8 cellular contexts compared by ENCODE assay signal in the genomic region with DNA sequence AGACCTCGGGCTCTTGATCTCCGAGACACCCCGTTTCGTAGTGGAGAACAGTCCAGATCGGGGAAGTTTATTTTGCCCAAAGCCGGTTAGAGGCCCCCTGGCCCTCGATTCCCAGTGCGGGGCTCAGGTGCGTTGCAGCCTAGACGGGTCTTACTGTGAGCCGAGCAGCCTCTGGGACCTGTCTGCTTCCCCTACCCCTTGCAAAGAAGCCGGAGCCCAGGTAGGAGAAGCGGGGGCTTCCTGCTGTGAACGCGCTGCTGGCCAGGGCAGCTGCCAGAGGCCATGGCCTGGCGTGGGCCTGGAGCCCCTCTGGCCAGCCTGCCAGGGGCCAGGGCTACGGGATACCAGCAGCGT. TPM values are rescaled to one million over a fixed set of nuclear protein-coding genes. Genes with fewer than 3 reads are reported as not detected.
DNase-seq lines count a peak whose midpoint lies in the region; ATAC-seq, FAIRE-seq and TF ChIP-seq lines count a peak whose summit lies in the region.

No MANE protein-coding gene starts in this region.

- no peak for FAIRE-seq in small intestine (lab: Jason Lieb, UNC)

- TF ChIP-seq CTCF in VCaP (conservative IDR thresholded peaks at IDR 0.05): no peak
- no peak for TF ChIP-seq CTCF in gastroesophageal sphincter (IDR thresholded peaks at IDR 0.05)

- no CpG with 5 or more reads among the region's 18 CpGs for WGBS in gastroesophageal sphincter (ENCODE audit: low coverage in 1 of 2), 2 donors
- 2 to 23% (median 5%) methylated on average over 17 to 18 of the region's 18 CpGs for WGBS in small intestine, 3 donors

- ATAC-seq in GM21723 (IDR thresholded peaks at IDR 0.05; ENCODE audit: unreplicated experiment) (peak; percentile 13), gastroesophageal sphincter (no peak), GM21381 (IDR thresholded peaks at IDR 0.05; ENCODE audit: unreplicated experiment) (no peak)

- H3K4me3 ChIP-seq in gastroesophageal sphincter (peak overlapping the region; percentile 61 to 86), small intestine (ENCODE audit: low read depth in 1 of 2, low read length in 2 of 2) (peak overlapping the region; percentile 69 to 87)

- H3K9me3 ChIP-seq in gastroesophageal sphincter (no peaks in the 10 kb centered on the region), small intestine (ENCODE audit: control insufficient read depth, low read depth) (no peaks in the 10 kb centered on the region)

- in situ Hi-C loops in ACHN (cut with HindIII; ENCODE audit: low pct_ligation_motif_present, low pct_unique_long_range_greater_than_20kb, low sequenced_read_pairs): no loop called here

- no peak for TF ChIP-seq POLR2A in gastroesophageal sphincter (IDR thresholded peaks at IDR 0.05)

- no peak for TF ChIP-seq EP300 in gastroesophageal sphincter (IDR thresholded peaks at IDR 0.05)

- H3K36me3 ChIP-seq in gastroesophageal sphincter: peaks cover 0 to 7% of the 10 kb centered on the region in 2 donors
- H3K36me3 ChIP-seq in small intestine (ENCODE audit: control insufficient read depth in 2 of 2, insufficient read depth in 2 of 2, low read length in 2 of 2): no peaks in the 10 kb centered on the region

- H3K4me1 ChIP-seq in gastroesophageal sphincter: peaks cover 0 to 51% (median 13%) of the 10 kb centered on the region in 3 donors
- H3K4me1 ChIP-seq in small intestine (ENCODE audit: control insufficient read depth in 2 of 2, insufficient read depth in 1 of 2, low read depth in 1 of 2, low read length in 1 of 2): no peaks in the 10 kb centered on the region

- H3K27me3 ChIP-seq in gastroesophageal sphincter: no peaks in the 10 kb centered on the region
- no peaks in the 10 kb centered on the region for H3K27me3 ChIP-seq in small intestine (ENCODE audit: control insufficient read depth in 2 of 2, insufficient read depth in 2 of 2, low read length in 2 of 2)

- DNase-seq in small intestine: peak; percentile 26
- DNase-seq in DMS79 treated with DMSO at 0.1 percent for 48 hours (lab: John Stamatoyannopoulos, UW): no peak
- DNase-seq in activated effector memory CD4-positive, alpha-beta T cell treated with anti-CD3 and anti-CD28 coated beads, Interleukin-2, amount 50 U/mL, for 16 hours: no peak
- no peak for DNase-seq in ACHN

- H3K27ac ChIP-seq in VCaP: peak overlapping the region; percentile 94
- peak overlapping the region in 3 of 4 donors; percentile 86 to 91 (median 88) for H3K27ac ChIP-seq in gastroesophageal sphincter
- peak overlapping the region; percentile 84 to 96 for H3K27ac ChIP-seq in small intestine (ENCODE audit: low read depth in 1 of 2, low read length in 1 of 2)

RNA-seq across cellular contexts. Expression of gene TSPO, which starts 0.6 kb away (rescaled TPM):
- total RNA-seq in gastroesophageal sphincter: 100 to 1,000 TPM; 112 to 240 (median 178) TPM
- 100 to 1,000 TPM; 222 to 375 (median 263) TPM for polyA plus RNA-seq in small intestine

RNA-seq across cellular contexts. Expression of gene MCAT, which starts 8.8 kb away (rescaled TPM):
- 10 to 100 TPM; 15.8 to 21.7 (median 19.2) TPM for total RNA-seq in gastroesophageal sphincter
- polyA plus RNA-seq in small intestine: 10 to 100 TPM in 2 of 3 donors, 1 to 10 TPM in 1; 9.8 to 25.7 (median 11.6) TPM

RNA-seq across cellular contexts. Expression of gene TTLL12, which starts 35.0 kb away (rescaled TPM):
- total RNA-seq in gastroesophageal sphincter: 10 to 100 TPM; 20.8 to 34.5 (median 23.4) TPM
- 10 to 100 TPM; 19.7 to 60.6 (median 22.2) TPM for polyA plus RNA-seq in small intestine

RNA-seq across cellular contexts. Expression of gene BIK, which starts 41.4 kb away (rescaled TPM):
- total RNA-seq in gastroesophageal sphincter: 1 to 10 TPM in 1 of 4 donors, not detected in 3; 1.7 TPM
- polyA plus RNA-seq in small intestine: 10 to 100 TPM; 14.7 to 26.2 (median 22.7) TPM
